Comparison of ENCODE assay signal across 8 cellular contexts in the genomic region with DNA sequence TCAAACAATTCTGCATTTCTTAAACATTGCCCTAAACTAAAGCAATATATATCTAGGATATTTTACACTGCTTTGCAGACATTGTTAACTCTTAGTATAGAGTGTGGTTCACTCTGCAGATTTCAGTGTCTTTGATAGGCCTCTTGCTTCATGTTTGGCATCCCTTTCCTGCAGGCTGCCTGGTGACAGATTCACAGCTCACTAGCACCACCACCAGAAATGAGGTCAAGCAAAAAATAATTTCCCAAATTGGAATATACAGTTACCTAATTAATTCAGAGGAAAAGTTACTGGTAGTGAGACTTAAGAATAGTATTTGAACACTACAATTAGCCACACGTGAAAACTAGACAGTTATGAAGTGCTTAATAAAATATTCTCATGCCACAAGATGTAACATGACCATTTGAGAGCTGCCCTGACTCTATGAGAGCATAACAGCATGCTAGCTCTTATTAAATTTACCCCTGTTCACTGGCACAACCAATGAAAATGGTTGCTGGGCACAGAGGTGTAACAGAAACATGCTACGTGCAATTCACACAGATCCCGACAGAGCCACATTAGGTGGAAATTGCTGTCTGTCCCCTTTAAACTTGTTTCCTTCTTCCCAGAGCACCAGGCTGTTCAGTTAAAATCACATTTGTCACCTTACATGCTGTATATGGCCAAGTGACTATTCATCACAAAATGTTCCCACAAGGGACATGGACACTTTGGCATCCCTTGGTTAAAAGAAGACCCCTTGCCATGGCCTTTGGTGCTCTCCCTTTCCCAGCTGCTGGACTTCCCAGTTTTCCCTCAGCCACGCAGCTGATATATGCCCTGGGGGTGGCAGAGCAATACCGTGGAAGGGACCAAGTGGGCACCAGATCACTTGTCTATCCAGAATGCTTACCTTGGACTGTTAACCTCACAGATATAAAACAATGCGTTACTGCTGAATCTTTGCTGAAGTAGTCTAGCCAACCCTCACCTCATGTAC. TPM values are rescaled to one million over a fixed set of nuclear protein-coding genes. Genes with fewer than 3 reads are reported as not detected.
DNase-seq lines count a peak whose midpoint lies in the region; ATAC-seq and TF ChIP-seq lines count a peak whose summit lies in the region.

No MANE protein-coding gene starts in this region.

- no peak overlapping the region for H2AK5ac ChIP-seq in H9 (ENCODE audit: insufficient read length, low read length)

- H3K4me1 ChIP-seq in H9 (ENCODE audit: insufficient read depth, low read length) = no peaks in the 10 kb centered on the region
- peaks cover 0 to 11% (median 0%) of the 10 kb centered on the region in 9 donors for H3K4me1 ChIP-seq in heart right ventricle

- H3K79me1 ChIP-seq in H9 (ENCODE audit: insufficient read depth, low read depth, low read length, poor library complexity, severe bottlenecking) = no peaks in the 10 kb centered on the region

- H2BK5ac ChIP-seq in H9 (ENCODE audit: insufficient read length, low read length) = no peak overlapping the region

- no peak overlapping the region for H3K23ac ChIP-seq in H9 (ENCODE audit: insufficient read length, low read depth, low read length)

- H3K9me3 ChIP-seq in AG04450 (ENCODE audit: control insufficient read depth, insufficient read depth, low read length) (no peaks in the 10 kb centered on the region), H9 (ENCODE audit: control insufficient read depth, low read depth, low read length) (no peaks in the 10 kb centered on the region), heart right ventricle (peaks cover 0 to 8% (median 0%) of the 10 kb centered on the region in 11 donors)

- H3K79me2 ChIP-seq in H9 (ENCODE audit: insufficient read depth, low read length) = no peaks in the 10 kb centered on the region

- H4K20me1 ChIP-seq in H9 (ENCODE audit: control insufficient read depth, insufficient read depth, insufficient read length) = no peaks in the 10 kb centered on the region

- H3T11ph ChIP-seq in H9 (ENCODE audit: low read length) = no peak overlapping the region

- CTCF ChIA-PET in AG04450 (lab: Charles Lee) = interaction anchor here (3.2 kb wide), 1 partner anchor 90 kb away, joined by 20 read pairs; no protein-coding TSS in a partner anchor

- peaks cover 4 to 12% (median 10%) of the 10 kb centered on the region in 3 experiments for H3K36me3 Mint-ChIP-seq in H9 (ENCODE audit: insufficient read depth in 1 of 3, low read depth in 3 of 3)

- no peak overlapping the region for H3K9ac ChIP-seq in H9 (ENCODE audit: extremely low read depth, insufficient read length, low read length)

- no peak overlapping the region for H2BK12ac ChIP-seq in H9 (ENCODE audit: insufficient read length, low read depth, low read length)

- H3K27ac Mint-ChIP-seq in H9 = no peak overlapping the region

- no peak overlapping the region for H2BK120ac ChIP-seq in H9 (ENCODE audit: low read depth, low read length, poor library complexity, severe bottlenecking)

- H3K9me3 Mint-ChIP-seq in H9 = peaks cover 4 to 11% of the 10 kb centered on the region in 2 experiments; a peak in 4 of 5 replicates

- H3K4me3 Mint-ChIP-seq in H9 = no peak overlapping the region

- H4K5ac ChIP-seq in H9 (ENCODE audit: insufficient read length, low read depth, low read length) = no peak overlapping the region

- H3K56ac ChIP-seq in H9 (ENCODE audit: insufficient read length, low read depth, low read length) = no peak overlapping the region

- H3K4me3 ChIP-seq in AG04450 (ENCODE audit: low read depth, low read length) (no peak overlapping the region), heart right ventricle (no peak overlapping the region)

- peaks cover 19 to 24% of the 10 kb centered on the region in 2 experiments for H3K4me1 Mint-ChIP-seq in H9

- no peaks in the 10 kb centered on the region for H3K23me2 ChIP-seq in H9 (ENCODE audit: insufficient read length, low read depth, low read length, poor library complexity, severe bottlenecking)

- no peak overlapping the region for H4K91ac ChIP-seq in H9 (ENCODE audit: insufficient read length, low read depth, low read length)

- no CpG with 5 or more reads among the region's 6 CpGs for WGBS in H9 (ENCODE audit: extremely low coverage, insufficient read length, low lambda C conversion rate)
- WGBS in heart right ventricle, 2 donors = 62 to 72% methylated on average over 6 of the region's 6 CpGs

- no peak overlapping the region for H3K18ac ChIP-seq in H9 (ENCODE audit: insufficient read length, low read depth, low read length)

- H2AFZ ChIP-seq in H9 (ENCODE audit: low read length) = no peak overlapping the region

- POLR2A ChIA-PET in AG04450 (lab: Yijun Ruan, JAX) = no interaction called here

- H3K27me3 ChIP-seq in AG04450 (ENCODE audit: control insufficient read depth, insufficient read depth, low read length) (peaks cover 7% of the 10 kb centered on the region), H9 (ENCODE audit: insufficient read depth, low read length) (no peaks in the 10 kb centered on the region), heart right ventricle (no peaks in the 10 kb centered on the region)

- no peak overlapping the region for H4K8ac ChIP-seq in H9 (replicated peaks; ENCODE audit: insufficient read length, low read depth, low read length)

- H3K4me2 ChIP-seq in H9 (ENCODE audit: insufficient read depth, insufficient read length, low read length) = no peak overlapping the region

- no peaks in the 10 kb centered on the region for H3K27me3 Mint-ChIP-seq in H9 (ENCODE audit: low read depth)

- H3K14ac ChIP-seq in H9 (ENCODE audit: insufficient read depth, low read length) = no peak overlapping the region

- H2BK20ac ChIP-seq in H9 (ENCODE audit: low read depth, low read length, poor library complexity, severe bottlenecking) = no peak overlapping the region

- no peak overlapping the region for H3K4ac ChIP-seq in H9 (ENCODE audit: low read depth, low read length)

- DNase-seq in AG04450 (ENCODE audit: low read depth, low spot score) (no peak), H9 (no peak), heart right ventricle (peak in 1 of 2 donors; percentile 12), SK-N-DZ (ENCODE audit: low spot score) (no peak)

- no peak overlapping the region for H3K27ac ChIP-seq in AG04450 (ENCODE audit: low read depth, low read length)
- H3K27ac ChIP-seq in H9 (ENCODE audit: insufficient read length, low read depth, low read length) = no peak overlapping the region
- H3K27ac ChIP-seq in heart right ventricle = no peak overlapping the region

- no peak overlapping the region for H2BK15ac ChIP-seq in H9 (ENCODE audit: low read depth, low read length)

- peak; percentile 37 for TF ChIP-seq CTCF in AG04450 (IDR thresholded peaks at IDR 0.05; ENCODE audit: low read depth, low read length)
- peak; percentile 50; the same call in 2 of the 3 replicates for TF ChIP-seq CTCF in H9 (conservative IDR thresholded peaks at IDR 0.05)
- peak in 7 of 9 donors; percentile 21 to 52 (median 38) for TF ChIP-seq CTCF in heart right ventricle (IDR thresholded peaks at IDR 0.05)

- ATAC-seq in SK-N-SH treated with all-trans-retinoic acid at 6 μM for 48 hours (peak; percentile 55; the same call in 2 of the 3 replicates), heart right ventricle (peak in 6 of 8 donors; percentile 57 to 70 (median 62)), HG03520 (IDR thresholded peaks at IDR 0.05; ENCODE audit: unreplicated experiment) (no peak), HG02973 (IDR thresholded peaks at IDR 0.05; ENCODE audit: unreplicated experiment) (no peak), HG02610 (IDR thresholded peaks at IDR 0.05; ENCODE audit: unreplicated experiment) (no peak)

- intact Hi-C loops in heart right ventricle (cut with DNase I) = no loop called here

- H3K36me3 ChIP-seq in heart right ventricle = peaks cover 0 to 32% (median 0%) of the 10 kb centered on the region in 9 donors

TF ChIP-seq in SK-N-SH treated with all-trans-retinoic acid at 6 μM for 48 hours, 23 proteins besides CTCF, POLR2A, EP300 and RAD21 (continues in another document):
- TF ChIP-seq RARB (CRISPR knock-in tag; IDR thresholded peaks at IDR 0.05) = no peak
- TF ChIP-seq ESRRG (CRISPR knock-in tag; IDR thresholded peaks at IDR 0.05) = no peak
- TF ChIP-seq ZFP3 (CRISPR knock-in tag; IDR thresholded peaks at IDR 0.05) = no peak
- no peak for TF ChIP-seq SNAI2 (CRISPR knock-in tag; IDR thresholded peaks at IDR 0.05)
- TF ChIP-seq ZC3H10 (CRISPR knock-in tag; IDR thresholded peaks at IDR 0.05) = no peak
- TF ChIP-seq, protein P1, sequence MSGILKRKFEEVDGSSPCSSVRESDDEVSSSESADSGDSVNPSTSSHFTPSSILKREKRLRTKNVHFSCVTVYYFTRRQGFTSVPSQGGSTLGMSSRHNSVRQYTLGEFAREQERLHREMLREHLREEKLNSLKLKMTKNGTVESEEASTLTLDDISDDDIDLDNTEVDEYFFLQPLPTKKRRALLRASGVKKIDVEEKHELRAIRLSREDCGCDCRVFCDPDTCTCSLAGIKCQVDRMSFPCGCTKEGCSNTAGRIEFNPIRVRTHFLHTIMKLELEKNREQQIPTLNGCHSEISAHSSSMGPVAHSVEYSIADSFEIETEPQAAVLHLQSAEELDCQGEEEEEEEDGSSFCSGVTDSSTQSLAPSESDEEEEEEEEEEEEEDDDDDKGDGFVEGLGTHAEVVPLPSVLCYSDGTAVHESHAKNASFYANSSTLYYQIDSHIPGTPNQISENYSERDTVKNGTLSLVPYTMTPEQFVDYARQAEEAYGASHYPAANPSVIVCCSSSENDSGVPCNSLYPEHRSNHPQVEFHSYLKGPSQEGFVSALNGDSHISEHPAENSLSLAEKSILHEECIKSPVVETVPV (CRISPR knock-in tag; IDR thresholded peaks at IDR 0.05) = no peak
- TF ChIP-seq, protein P2, sequence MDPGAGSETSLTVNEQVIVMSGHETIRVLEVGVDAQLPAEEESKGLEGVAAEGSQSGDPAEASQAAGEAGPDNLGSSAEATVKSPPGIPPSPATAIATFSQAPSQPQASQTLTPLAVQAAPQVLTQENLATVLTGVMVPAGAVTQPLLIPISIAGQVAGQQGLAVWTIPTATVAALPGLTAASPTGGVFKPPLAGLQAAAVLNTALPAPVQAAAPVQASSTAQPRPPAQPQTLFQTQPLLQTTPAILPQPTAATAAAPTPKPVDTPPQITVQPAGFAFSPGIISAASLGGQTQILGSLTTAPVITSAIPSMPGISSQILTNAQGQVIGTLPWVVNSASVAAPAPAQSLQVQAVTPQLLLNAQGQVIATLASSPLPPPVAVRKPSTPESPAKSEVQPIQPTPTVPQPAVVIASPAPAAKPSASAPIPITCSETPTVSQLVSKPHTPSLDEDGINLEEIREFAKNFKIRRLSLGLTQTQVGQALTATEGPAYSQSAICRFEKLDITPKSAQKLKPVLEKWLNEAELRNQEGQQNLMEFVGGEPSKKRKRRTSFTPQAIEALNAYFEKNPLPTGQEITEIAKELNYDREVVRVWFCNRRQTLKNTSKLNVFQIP (CRISPR knock-in tag; IDR thresholded peaks at IDR 0.05; ENCODE audit: borderline replicate concordance, low read depth) = no peak
- no peak for TF ChIP-seq ISL1 (CRISPR knock-in tag; IDR thresholded peaks at IDR 0.05)

RNA-seq across cellular contexts. Expression of a gene that starts 35.7 kb away (rescaled TPM):
- polyA plus RNA-seq in AG04450 (2011; rRNA removed) (0.12 and 0.24 TPM in 2 replicates), heart right ventricle (10 to 100 TPM in 1 of 2 donors, 1 to 10 TPM in 1; 7.2 to 13.7 TPM)
- polyA minus RNA-seq in AG04450 (2011; rRNA and poly(A)+ RNA removed) = 0.14 and 0.17 TPM in 2 replicates
- total RNA-seq in H9 (2021) (16.8 and 17.7 TPM in 2 replicates), heart right ventricle (100 to 1,000 TPM in 1 of 10 donors, 10 to 100 TPM in 9; 45.9 to 108 (median 61.1) TPM)
- polyA plus RNA-seq in SK-N-DZ (2014; cell fraction: cytosol; rRNA removed) = 5.5 and 6.0 TPM in 2 replicates
- polyA plus RNA-seq in SK-N-DZ (2014; cell fraction: nucleus; rRNA removed) = 4.2 and 5.3 TPM in 2 replicates

Comparison
In these comparisons a context has a peak if more than half of its experiments do, and no peak if none do; other contexts are left out.
1. ATAC-seq: peak in SK-N-SH treated with all-trans-retinoic acid at 6 μM for 48 hours (single experiment) and heart right ventricle (6 of 8); none in HG03520 (single experiment), HG02973 (single experiment) and HG02610 (single experiment).
2. Peak in every context shown above with its lines, with median percentiles within 50 percentile points of each other: CTCF ChIP-seq.